ENCODE assay signal across 28 cellular contexts in genomic region chr3:128663151-128663550, GRCh38.
"Had no signal": no experiment of that assay in that cellular context is flagged by ENCODE, and none has a peak within 500 bp of the region (broad histone marks: within the 10 kb centered on the region; RNA-seq: fewer than 3 reads in every experiment).

No MANE protein-coding gene starts in this region.

- H3K4me2 ChIP-seq: PC-9 had no signal

- H3K4me1 ChIP-seq: SJCRH30 had no signal

- H3K36me3 ChIP-seq: MG63, SJCRH30 had no signal

- H3K4me3 ChIP-seq: MG63, PC-9, SJCRH30, SK-N-MC had no signal

- H3K27me3 ChIP-seq: SJCRH30 had no signal

- H3K27ac ChIP-seq: PC-9, SJCRH30, SK-N-MC had no signal

- ATAC-seq: activated CD4-positive, alpha-beta T cell treated with anti-CD3 and anti-CD28 coated beads for 36 hours; activated CD4-positive, CD25-positive, alpha-beta regulatory T cell treated with anti-CD3 and anti-CD28 coated beads, Interleukin-2, amount 50 U/mL, for 24 hours; activated CD8-positive, alpha-beta T cell treated with anti-CD3 and anti-CD28 coated beads, Interleukin-2, amount 10 ng/mL, durations not matched to agents 7 days and 5 days; activated naive CD8-positive, alpha-beta T cell treated with anti-CD3 and anti-CD28 coated beads, Interleukin-2, amount 50 U/mL, for 24 hours had no signal

- H2AFZ ChIP-seq: PC-9 had no signal

- H3K9me3 ChIP-seq: MG63, SJCRH30 had no signal

- DNase-seq: activated CD4-positive, alpha-beta T cell treated with anti-CD3 and anti-CD28 coated beads for 36 hours; activated CD4-positive, alpha-beta T cell treated with anti-CD3 and anti-CD28 coated beads, Interleukin-2, amount 10 ng/mL, durations not matched to agents 7 days and 5 days; activated CD4-positive, alpha-beta T cell treated with anti-CD3 and anti-CD28 coated beads, Interleukin-2, amount 50 U/mL, for 48 hours; activated CD8-positive, alpha-beta T cell treated with anti-CD3 and anti-CD28 coated beads, Interleukin-2, amount 10 ng/mL, durations not matched to agents 7 days and 5 days; activated naive CD4-positive, alpha-beta T cell treated with anti-CD3 and anti-CD28 coated beads, Interleukin-2, amount 10 ng/mL, durations not matched to agents 7 days and 5 days; activated naive CD8-positive, alpha-beta T cell treated with anti-CD3 and anti-CD28 coated beads, Interleukin-2, amount 50 U/mL, for 24 hours; activated T-cell treated with anti-CD3 and anti-CD28 coated beads, Interleukin-2, amount 50 U/mL, for 24 hours; anterior cingulate cortex; caudate nucleus; cerebellar nuclear complex; Karpas-422; MG63; NCI-H1048; NCI-H1105 treated with DMSO at 0.1 percent for 48 hours; NCI-H1436 treated with DMSO at 0.1 percent for 48 hours; NCI-H1694 treated with DMSO at 0.1 percent for 48 hours; NCI-H2029; NCI-H2107; NCI-H2171; NCI-H510A; NCI-H526; NCI-H748 treated with DMSO at 0.1 percent for 48 hours; NK-92 treated with Interleukin-12 subunit alpha and Interleukin-12 subunit beta, amount 100 ng/mL, for 24 hours; PC-9; SHP77; SJCRH30 had no signal
